Comparison of ENCODE assay signal across 9 cellular contexts in the genomic region with DNA sequence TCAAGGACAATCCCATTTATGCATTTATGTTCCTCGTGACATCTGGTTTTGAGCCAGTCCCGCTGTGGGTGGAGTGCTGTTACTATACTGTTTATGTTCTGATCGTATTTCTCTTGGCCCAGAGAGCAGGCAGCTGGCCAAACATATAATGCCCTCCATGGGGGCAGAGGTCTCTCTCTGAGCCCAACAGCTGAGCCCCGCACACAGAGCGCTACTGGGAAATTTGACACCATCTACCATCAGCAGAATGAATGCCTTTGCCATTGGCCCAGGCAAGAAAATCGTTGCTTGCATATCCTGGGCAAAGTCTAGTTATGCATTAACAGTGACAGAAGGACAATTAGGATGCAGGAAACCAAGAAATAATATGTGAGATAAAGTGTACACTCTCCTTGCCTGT.
DNase-seq lines count a peak whose midpoint lies in the region; ATAC-seq and TF ChIP-seq lines count a peak whose summit lies in the region.
"Had no signal": no experiment of that assay in that cellular context is flagged by ENCODE, and none has a peak within 500 bp of the region (broad histone marks: within the 10 kb centered on the region; RNA-seq: fewer than 3 reads in every experiment).

No MANE protein-coding gene starts in this region.

- H3K9me3 Mint-ChIP-seq in nephron = peaks cover 5% of the 10 kb centered on the region

- peak; percentile 40 for ATAC-seq in body of pancreas
- ATAC-seq in GM18502 (IDR thresholded peaks at IDR 0.05; ENCODE audit: poor library complexity, unreplicated experiment) = no peak

- no peak for TF ChIP-seq POLR2A in body of pancreas (IDR thresholded peaks at IDR 0.05)

- H3K4me1 Mint-ChIP-seq in nephron = peaks cover 20% of the 10 kb centered on the region

- H3K4me3 Mint-ChIP-seq in nephron = peak overlapping the region in 2 of 3 experiments; percentile 10 to 19

- intact Hi-C loops in body of pancreas (cut with DNase I) = no loop called here

- H3K27ac Mint-ChIP-seq in nephron = peak overlapping the region; percentile 71 to 94 (median 80)

- DNase-seq in H4 (ENCODE audit: low spot score) (peak; percentile 80), NCI-H2171 (lab: John Stamatoyannopoulos, UW) (peak; percentile 96), body of pancreas (peak; percentile 11 to 43 (median 40)), GM10266 (ENCODE audit: extremely low spot score) (no peak), GM03348 (ENCODE audit: low spot score) (no peak), islet precursor cell (no peak)
- DNase-seq: activated CD4-positive, alpha-beta T cell treated with anti-CD3 and anti-CD28 coated beads for 48 hours had no signal

- TF ChIP-seq CTCF in body of pancreas (IDR thresholded peaks at IDR 0.05) = no peak
- TF ChIP-seq CTCF in nephron (IDR thresholded peaks at IDR 0.05; ENCODE audit: unreplicated experiment in 3 of 3) = no peak
- no peak for TF ChIP-seq CTCF in GM10266 (IDR thresholded peaks at IDR 0.05; ENCODE audit: control insufficient read depth, insufficient read depth, low read depth, missing control alignments)

- peaks cover 4% of the 10 kb centered on the region for H3K27me3 Mint-ChIP-seq in nephron (ENCODE audit: low read depth)

- H3K27ac ChIP-seq in body of pancreas = peak overlapping the region in 1 of 4 donors; percentile 57

- H3K36me3 Mint-ChIP-seq in nephron (ENCODE audit: low read depth) = no peaks in the 10 kb centered on the region

- H3K9me3 ChIP-seq in body of pancreas = no peaks in the 10 kb centered on the region

- H3K4me1 ChIP-seq in body of pancreas = peaks cover 12% of the 10 kb centered on the region

- H3K27me3 ChIP-seq in body of pancreas = no peaks in the 10 kb centered on the region

- no peaks in the 10 kb centered on the region for H3K36me3 ChIP-seq in body of pancreas (replicated peaks in 1 of 2; ENCODE audit: insufficient read depth in 1 of 2, low read depth in 2 of 2)

- no peak overlapping the region for H3K4me3 ChIP-seq in body of pancreas

- 2 to 7% methylated on average over 6 of the region's 6 CpGs for WGBS in body of pancreas, 2 donors

Comparison
In these comparisons a context has a peak if more than half of its experiments do, and no peak if none do; other contexts are left out.
1. DNase-seq: peak in H4 (single experiment), NCI-H2171 (single experiment) and body of pancreas (4 of 4); none in GM10266 (single experiment), GM03348 (single experiment) and islet precursor cell (single experiment).